ENCODE assay signal across 27 cellular contexts in genomic region chr9:121508415-121508814, GRCh38. TPM values are rescaled to one million over a fixed set of nuclear protein-coding genes. Genes with fewer than 3 reads are reported as not detected.
DNase-seq lines count a peak whose midpoint lies in the region; ATAC-seq and TF ChIP-seq lines count a peak whose summit lies in the region.
"Had no signal": no experiment of that assay in that cellular context is flagged by ENCODE, and none has a peak within 500 bp of the region (broad histone marks: within the 10 kb centered on the region; RNA-seq: fewer than 3 reads in every experiment).

No MANE protein-coding gene starts in this region.

- intact Hi-C loops in left ventricle myocardium inferior (cut with micrococcal nuclease), result no loop called here
- intact Hi-C loops in right cardiac atrium (cut with DNase I), result no loop called here
- intact Hi-C loops in dendritic cell treated with granulocyte-macrophage colony-stimulating factor and Interleukin-4, amounts not matched to agents 40 ng/mL and 50 ng/mL, for 4 days (cut with micrococcal nuclease), result no loop called here
- intact Hi-C loops in dorsolateral prefrontal cortex (cut with DNase I), result no loop called here
- intact Hi-C loops in esophagus squamous epithelium (cut with DNase I), result no loop called here

- no peaks in the 10 kb centered on the region for H3K27me3 Mint-ChIP-seq in dendritic cell treated with granulocyte-macrophage colony-stimulating factor and Interleukin-4, amounts not matched to agents 40 ng/mL and 50 ng/mL, for 4 days

- DNase-seq in DMS53 (lab: John Stamatoyannopoulos, UW) (peak; percentile 26), DMS53 treated with DMSO at 0.1 percent for 48 hours (lab: John Stamatoyannopoulos, UW; ENCODE audit: unreplicated experiment) (no peak), left ventricle myocardium inferior (no peak), right cardiac atrium (no peak), dorsolateral prefrontal cortex (no peak), esophagus squamous epithelium (lab: John Stamatoyannopoulos, UW) (no peak)
- DNase-seq: 8988T; activated B cell treated with CpG ODN at 0.5 μM for 24 hours; activated CD4-positive, alpha-beta T cell treated with anti-CD3 and anti-CD28 coated beads, Interleukin-2, amount 50 U/mL, for 48 hours; activated CD8-positive, alpha-beta memory T cell treated with anti-CD3 and anti-CD28 coated beads, Interleukin-2, amount 50 U/mL, for 4 hours; CD4-positive, alpha-beta memory T cell; HCEC 1CT; head of caudate nucleus; NCI-H2107; NCI-H524 treated with DMSO at 0.1 percent for 48 hours; stimulated activated CD8-positive, alpha-beta memory T cell treated with anti-CD3 and anti-CD28 coated beads, Interleukin-4, amount 100 ng/mL, for 48 hours; T-helper 9 cell had no signal

- ATAC-seq in right cardiac atrium (no peak), HG02610 (IDR thresholded peaks at IDR 0.05; ENCODE audit: unreplicated experiment) (no peak)
- ATAC-seq: activated T-helper 17 cell treated with anti-CD3 and anti-CD28 coated beads, Interleukin-2, amount 50 U/mL, for 72 hours had no signal

- no peak for TF ChIP-seq POLR2A in esophagus squamous epithelium (IDR thresholded peaks at IDR 0.05)

- no peak overlapping the region for H3K4me3 Mint-ChIP-seq in dendritic cell treated with granulocyte-macrophage colony-stimulating factor and Interleukin-4, amounts not matched to agents 40 ng/mL and 50 ng/mL, for 4 days
- H3K4me3 Mint-ChIP-seq: activated B cell treated with CpG ODN at 0.5 μM for 24 hours; activated naive CD8-positive, alpha-beta T cell; activated T-helper 17 cell treated with anti-CD3 and anti-CD28 coated beads, Interleukin-2, amount 50 U/mL, for 72 hours; CD4-positive, alpha-beta memory T cell; central memory CD8-positive, alpha-beta T cell; memory B cell had no signal

- H3K36me3 Mint-ChIP-seq in dendritic cell treated with granulocyte-macrophage colony-stimulating factor and Interleukin-4, amounts not matched to agents 40 ng/mL and 50 ng/mL, for 4 days (ENCODE audit: low read depth), result peaks cover 64% of the 10 kb centered on the region
- H3K36me3 Mint-ChIP-seq: activated naive CD8-positive, alpha-beta T cell; CD4-positive, alpha-beta memory T cell had no signal

- H3K9me3 ChIP-seq in left ventricle myocardium inferior (replicated peaks) (no peaks in the 10 kb centered on the region), right cardiac atrium (ENCODE audit: control insufficient read depth, low read length) (no peaks in the 10 kb centered on the region), esophagus squamous epithelium (no peaks in the 10 kb centered on the region)
- H3K9me3 ChIP-seq: prostate gland, tibial nerve had no signal

- H3K4me3 ChIP-seq in left ventricle myocardium inferior (no peak overlapping the region), right cardiac atrium (ENCODE audit: low read length) (no peak overlapping the region), dorsolateral prefrontal cortex (no peak overlapping the region), esophagus squamous epithelium (no peak overlapping the region)
- H3K4me3 ChIP-seq: prostate gland, tibial nerve had no signal

- H3K4me1 Mint-ChIP-seq in dendritic cell treated with granulocyte-macrophage colony-stimulating factor and Interleukin-4, amounts not matched to agents 40 ng/mL and 50 ng/mL, for 4 days (ENCODE audit: low read depth), result peaks cover 64% of the 10 kb centered on the region
- H3K4me1 Mint-ChIP-seq: activated T-helper 17 cell treated with anti-CD3 and anti-CD28 coated beads, Interleukin-2, amount 50 U/mL, for 72 hours; CD4-positive, alpha-beta memory T cell; central memory CD8-positive, alpha-beta T cell had no signal

- TF ChIP-seq CTCF in left ventricle myocardium inferior (IDR thresholded peaks at IDR 0.05; ENCODE audit: borderline replicate concordance), result no peak
- TF ChIP-seq CTCF in dorsolateral prefrontal cortex (IDR thresholded peaks at IDR 0.05 in 54 of 56, conservative IDR thresholded peaks at IDR 0.05 in 2 of 56; ENCODE audit: low read depth in 1 of 56, partially characterized antibody in 56 of 56), result no peak
- no peak for TF ChIP-seq CTCF in esophagus squamous epithelium (IDR thresholded peaks at IDR 0.05)

- H3K9me3 Mint-ChIP-seq in dendritic cell treated with granulocyte-macrophage colony-stimulating factor and Interleukin-4, amounts not matched to agents 40 ng/mL and 50 ng/mL, for 4 days, result peaks cover 8% of the 10 kb centered on the region
- H3K9me3 Mint-ChIP-seq: activated T-helper 17 cell treated with anti-CD3 and anti-CD28 coated beads, Interleukin-2, amount 50 U/mL, for 72 hours; CD4-positive, alpha-beta memory T cell; central memory CD8-positive, alpha-beta T cell had no signal

- peak overlapping the region; percentile 44 for H3K27ac ChIP-seq in left ventricle myocardium inferior (replicated peaks)
- H3K27ac ChIP-seq in right cardiac atrium (ENCODE audit: low read length), result no peak overlapping the region
- H3K27ac ChIP-seq in dorsolateral prefrontal cortex, result no peak overlapping the region
- peak overlapping the region in 2 of 4 donors; percentile 48 to 55 for H3K27ac ChIP-seq in esophagus squamous epithelium
- H3K27ac ChIP-seq: HL-60, prostate gland, tibial nerve had no signal

- H3K27me3 ChIP-seq in left ventricle myocardium inferior (ENCODE audit: low read depth) (no peaks in the 10 kb centered on the region), right cardiac atrium (ENCODE audit: control insufficient read depth, insufficient read depth) (no peaks in the 10 kb centered on the region), dorsolateral prefrontal cortex (peaks cover 0 to 2% (median 0%) of the 10 kb centered on the region in 45 donors), esophagus squamous epithelium (no peaks in the 10 kb centered on the region)
- H3K27me3 ChIP-seq: tibial nerve had no signal

- peak overlapping the region; percentile 25 for H3K27ac Mint-ChIP-seq in dendritic cell treated with granulocyte-macrophage colony-stimulating factor and Interleukin-4, amounts not matched to agents 40 ng/mL and 50 ng/mL, for 4 days
- H3K27ac Mint-ChIP-seq: activated B cell treated with CpG ODN at 0.5 μM for 24 hours; activated naive CD8-positive, alpha-beta T cell; activated T-helper 17 cell treated with anti-CD3 and anti-CD28 coated beads, Interleukin-2, amount 50 U/mL, for 72 hours; CD4-positive, alpha-beta memory T cell; memory B cell had no signal

- peaks cover 33% of the 10 kb centered on the region for H3K4me1 ChIP-seq in left ventricle myocardium inferior
- peaks cover 3% of the 10 kb centered on the region for H3K4me1 ChIP-seq in right cardiac atrium (ENCODE audit: control insufficient read depth, insufficient read depth, low read length)
- H3K4me1 ChIP-seq in esophagus squamous epithelium, result peaks cover 9 to 28% (median 12%) of the 10 kb centered on the region in 3 donors
- H3K4me1 ChIP-seq: prostate gland, tibial nerve had no signal

- H3K36me3 ChIP-seq in left ventricle myocardium inferior, result no peaks in the 10 kb centered on the region
- H3K36me3 ChIP-seq in esophagus squamous epithelium, result peaks cover 0 to 4% (median 0%) of the 10 kb centered on the region in 3 donors
- H3K36me3 ChIP-seq: prostate gland, tibial nerve had no signal

RNA-seq across cellular contexts. Expression of gene GGTA1, which starts 8.8 kb away (rescaled TPM):
- total RNA-seq in left ventricle myocardium inferior (34.1 TPM), right cardiac atrium (10 to 100 TPM; 12.3 to 30.1 (median 22.3) TPM), dorsolateral prefrontal cortex (10 to 100 TPM in 17 of 120 experiments, 1 to 10 TPM in 103; 3.0 to 18.0 (median 7.4) TPM), esophagus squamous epithelium (10 to 100 TPM; 10.8 to 34.0 (median 27.2) TPM)
- polyA plus RNA-seq in right cardiac atrium, result 42.5 TPM
- total RNA-seq: activated B cell treated with CpG ODN at 0.5 μM for 24 hours; activated T-helper 17 cell treated with anti-CD3 and anti-CD28 coated beads, Interleukin-2, amount 50 U/mL, for 72 hours; CD4-positive, alpha-beta memory T cell; OCI-LY7 had no signal
- polyA plus RNA-seq: CD4-positive, alpha-beta memory T cell had no signal
